Comparison of ENCODE assay signal across 8 cellular contexts in genomic region chr16:711548-712320, GRCh38. TPM values are rescaled to one million over a fixed set of nuclear protein-coding genes. Genes with fewer than 3 reads are reported as not detected.
DNase-seq lines count a peak whose midpoint lies in the region; ATAC-seq and TF ChIP-seq lines count a peak whose summit lies in the region.

No MANE protein-coding gene starts in this region.

- CTCF ChIA-PET in CD4-positive, alpha-beta T cell (lab: Charles Lee), result interaction anchor here (0.9 to 1.6 kb wide), 6 partner anchors 13 to 76 kb away, joined by 3 to 9 read pairs (median 6); partner anchors contain the start of genes CHTF18, CIAO3, RPUSD1 and WDR24
- CTCF ChIA-PET in HEK293 (lab: Yijun Ruan, JAX), result interaction anchor here (0.6 to 5.7 kb wide), 37 partner anchors 8 to 647 kb away, joined by 3 to 119 read pairs (median 5); partner anchors contain the start of genes ANTKMT, CCDC78, CHTF18 and CIAO3

- peak; percentile 53 for ATAC-seq in CD4-positive, alpha-beta T cell (ENCODE audit: poor library complexity)
- ATAC-seq in upper lobe of right lung, result peak; percentile 79

- no peak overlapping the region for H3K4me3 Mint-ChIP-seq in CD4-positive, alpha-beta T cell
- no peak overlapping the region for H3K4me3 Mint-ChIP-seq in osteocyte (ENCODE audit: unreplicated experiment)

- no peak overlapping the region for H3K27ac Mint-ChIP-seq in CD4-positive, alpha-beta T cell
- no peak overlapping the region for H3K27ac Mint-ChIP-seq in osteocyte (ENCODE audit: unreplicated experiment)

- H3K27ac ChIP-seq in CD4-positive, alpha-beta T cell (ENCODE audit: low read depth, low read length), result no peak overlapping the region
- H3K27ac ChIP-seq in HEK293 (ENCODE audit: extremely low read depth, low read depth, low read length), result no peak overlapping the region
- H3K27ac ChIP-seq in SJSA1, result no peak overlapping the region
- H3K27ac ChIP-seq in upper lobe of right lung, result no peak overlapping the region

- H3K36me3 Mint-ChIP-seq in CD4-positive, alpha-beta T cell (ENCODE audit: low read depth), result no peaks in the 10 kb centered on the region
- H3K36me3 Mint-ChIP-seq in osteocyte (ENCODE audit: unreplicated experiment), result no peaks in the 10 kb centered on the region

- H3K36me3 ChIP-seq in HEK293 (ENCODE audit: control insufficient read depth in 2 of 2, insufficient read depth in 1 of 2, low read length in 2 of 2), result peaks cover 0 to 3% of the 10 kb centered on the region in 2 experiments; a peak in 1 of 3 replicates
- peaks cover 3% of the 10 kb centered on the region; the same call in 1 of the 2 replicates for H3K36me3 ChIP-seq in SJSA1
- no peaks in the 10 kb centered on the region for H3K36me3 ChIP-seq in upper lobe of right lung

- H3K4me1 ChIP-seq in HEK293 (ENCODE audit: control insufficient read depth, insufficient read depth, low read length) (peaks cover 11% of the 10 kb centered on the region), SJSA1 (replicated peaks) (peaks cover 34% of the 10 kb centered on the region), upper lobe of right lung (peaks cover 13% of the 10 kb centered on the region)

- POLR2A ChIA-PET in CD4-positive, alpha-beta T cell (lab: Charles Lee), result interaction anchor here (1.6 kb wide), 1 partner anchor 73 kb away, joined by 4 read pairs; no protein-coding TSS in a partner anchor
- POLR2A ChIA-PET in HEK293 (lab: Yijun Ruan, JAX), result interaction anchor here (0.6 to 2.5 kb wide), 8 partner anchors 9 to 345 kb away, joined by 3 to 12 read pairs (median 3); partner anchors contain the start of genes ANTKMT, CHTF18, CIAO3 and RPUSD1

- DNase-seq in CD4-positive, alpha-beta T cell, result peak; percentile 56 to 85 (median 74)
- DNase-seq in SJSA1 (ENCODE audit: low read depth in 1 of 2, low spot score in 2 of 2) (peak; percentile 62 to 84), activated gamma-delta T cell treated with Interleukin-2 at 50 U/mL for 16 hours (peak; percentile 83), foreskin fibroblast (peak; percentile 60 to 87), osteocyte (ENCODE audit: extremely low spot score, unreplicated experiment) (peak; percentile 94), upper lobe of right lung (peak; percentile 92), NCI-H1048 (lab: John Stamatoyannopoulos, UW) (no peak)

- H3K9me3 ChIP-seq in CD4-positive, alpha-beta T cell (ENCODE audit: control insufficient read depth, low read length), result no peaks in the 10 kb centered on the region
- no peaks in the 10 kb centered on the region for H3K9me3 ChIP-seq in HEK293 (ENCODE audit: control insufficient read depth, insufficient read depth, low read depth, low read length)
- H3K9me3 ChIP-seq in SJSA1 (replicated peaks), result peaks cover 3% of the 10 kb centered on the region; the same call in 1 of the 2 replicates
- H3K9me3 ChIP-seq in upper lobe of right lung, result no peaks in the 10 kb centered on the region

- peaks cover 8% of the 10 kb centered on the region for H3K4me1 Mint-ChIP-seq in CD4-positive, alpha-beta T cell (ENCODE audit: low read depth)
- H3K4me1 Mint-ChIP-seq in osteocyte (ENCODE audit: unreplicated experiment), result peaks cover 41% of the 10 kb centered on the region

- peaks cover 51% of the 10 kb centered on the region for H3K27me3 Mint-ChIP-seq in CD4-positive, alpha-beta T cell
- H3K27me3 Mint-ChIP-seq in osteocyte (ENCODE audit: unreplicated experiment), result peaks cover 13% of the 10 kb centered on the region

- intact Hi-C loops in CD4-positive, alpha-beta T cell (cut with DNase I, micrococcal nuclease), result loop anchor here (1.0 to 5.0 kb wide), 5 partner anchors 30 to 481 kb away; no protein-coding TSS in a partner anchor
- intact Hi-C loops in upper lobe of right lung (cut with DNase I), result loop anchor here (10.0 kb wide), 1 partner anchor 73 kb away; the partner anchor contains the start of genes CHTF18 and RPUSD1

- H3K27me3 ChIP-seq in CD4-positive, alpha-beta T cell (ENCODE audit: control insufficient read depth, insufficient read depth, low read length), result peaks cover 54% of the 10 kb centered on the region
- peaks cover 27% of the 10 kb centered on the region for H3K27me3 ChIP-seq in SJSA1 (replicated peaks)
- H3K27me3 ChIP-seq in upper lobe of right lung, result peaks cover 47% of the 10 kb centered on the region

- H3K4me3 ChIP-seq in HEK293 (ENCODE audit: low read depth, low read length), result no peak overlapping the region
- H3K4me3 ChIP-seq in SJSA1, result no peak overlapping the region
- H3K4me3 ChIP-seq in foreskin fibroblast (ENCODE audit: low read depth in 1 of 2, low read length in 2 of 2), result no peak overlapping the region
- H3K4me3 ChIP-seq in upper lobe of right lung, result no peak overlapping the region

- H3K9me3 Mint-ChIP-seq in CD4-positive, alpha-beta T cell, result no peaks in the 10 kb centered on the region
- no peaks in the 10 kb centered on the region for H3K9me3 Mint-ChIP-seq in osteocyte (ENCODE audit: unreplicated experiment)

- TF ChIP-seq CTCF in CD4-positive, alpha-beta T cell (IDR thresholded peaks at IDR 0.05), result peak; percentile 94
- TF ChIP-seq CTCF in HEK293 (tag by site-specific recombination; IDR thresholded peaks at IDR 0.05), result peak; percentile 91
- TF ChIP-seq CTCF in foreskin fibroblast (IDR thresholded peaks at IDR 0.05; ENCODE audit: low read depth, low read length), result peak; percentile 78
- peak; percentile 95 for TF ChIP-seq CTCF in osteocyte (IDR thresholded peaks at IDR 0.05)
- TF ChIP-seq CTCF in upper lobe of right lung (IDR thresholded peaks at IDR 0.05), result peak; percentile 98

TF ChIP-seq in HEK293, 187 proteins besides CTCF, POLR2A, EP300 and RAD21 (continues in another document):
- TF ChIP-seq ZBTB26 (tag by site-specific recombination; optimal IDR thresholded peaks at IDR 0.05), result peak; percentile 15
- TF ChIP-seq ZNF280C (tag by site-specific recombination; IDR thresholded peaks at IDR 0.05), result no peak
- TF ChIP-seq SP7 (tag by site-specific recombination; IDR thresholded peaks at IDR 0.05), result peak; percentile 10; the same call in 1 of the 2 replicates
- peak; percentile 73 for TF ChIP-seq ZNF654 (tag by site-specific recombination; IDR thresholded peaks at IDR 0.05; ENCODE audit: low read depth)

RNA-seq across cellular contexts. Expression of gene METRN, which starts 3.2 kb away (rescaled TPM):
- 1 to 10 TPM; 2.6 to 3.2 TPM for total RNA-seq in CD4-positive, alpha-beta T cell
- total RNA-seq in SJSA1 (2014; rRNA removed; shearing (Covaris generic)), result 75.5 and 99.3 TPM in 2 replicates
- 48.2 and 49.7 TPM in 2 replicates for total RNA-seq in osteocyte
- total RNA-seq in upper lobe of right lung, result 30.4 TPM

RNA-seq across cellular contexts. Expression of gene FBXL16, which starts 6.1 kb away (rescaled TPM):
- 10 to 100 TPM; 11.0 to 11.7 TPM for total RNA-seq in CD4-positive, alpha-beta T cell
- total RNA-seq in SJSA1 (2014; rRNA removed; shearing (Covaris generic)), result 0.13 TPM in 1 of 2 replicates, not detected in the other
- total RNA-seq in osteocyte, result 0.32 and 0.44 TPM in 2 replicates
- total RNA-seq in upper lobe of right lung, result 3.6 TPM

RNA-seq across cellular contexts. Expression of gene ANTKMT, which starts 9.2 kb away (rescaled TPM):
- 1 to 10 TPM; 8.1 TPM for total RNA-seq in CD4-positive, alpha-beta T cell
- total RNA-seq in SJSA1 (2014; rRNA removed; shearing (Covaris generic)), result 43.7 and 95.5 TPM in 2 replicates
- total RNA-seq in osteocyte (41.5 and 41.7 TPM in 2 replicates), upper lobe of right lung (30.5 TPM)

RNA-seq across cellular contexts. Expression of gene CCDC78, which starts 14.5 kb away (rescaled TPM):
- total RNA-seq in CD4-positive, alpha-beta T cell, result 1 to 10 TPM; 1.2 to 2.7 TPM
- total RNA-seq in SJSA1 (2014; rRNA removed; shearing (Covaris generic)), result 0.26 TPM in 1 of 2 replicates, not detected in the other
- total RNA-seq in osteocyte, result 2.6 and 3.1 TPM in 2 replicates
- total RNA-seq in upper lobe of right lung, result 0.78 TPM

RNA-seq across cellular contexts. Expression of gene HAGHL, which starts 15.2 kb away (rescaled TPM):
- 1 to 10 TPM; 7.1 to 9.2 TPM for total RNA-seq in CD4-positive, alpha-beta T cell
- 7.8 and 16.6 TPM in 2 replicates for total RNA-seq in SJSA1 (2014; rRNA removed; shearing (Covaris generic))
- total RNA-seq in osteocyte (11.3 and 17.3 TPM in 2 replicates), upper lobe of right lung (8.9 TPM)
